Comparison of ENCODE assay signal across 11 cellular contexts in genomic region chr11:58429273-58429672, GRCh38. TPM values are rescaled to one million over a fixed set of nuclear protein-coding genes. Genes with fewer than 3 reads are reported as not detected.
"Had no signal": no experiment of that assay in that cellular context is flagged by ENCODE, and none has a peak within 500 bp of the region (broad histone marks: within the 10 kb centered on the region; RNA-seq: fewer than 3 reads in every experiment).

No MANE protein-coding gene starts in this region.

- H3K4me3 ChIP-seq: GM23248, HAP-1 had no signal

- H3K36me3 ChIP-seq: HAP-1 had no signal

- DNase-seq: GM23248, GOT3, H7, HFFc6, KG1 had no signal

- H2AFZ ChIP-seq: GM23248 had no signal

- H3K9me3 ChIP-seq: HAP-1 had no signal

- ATAC-seq: HCT116 had no signal

- H3K9ac ChIP-seq: GM23248 had no signal

- H3K27ac ChIP-seq: GM23248, HL-60 had no signal

- H3K4me1 ChIP-seq: HAP-1 had no signal

RNA-seq across cellular contexts. Expression of gene OR5B2, which starts 1.4 kb away (rescaled TPM):
- total RNA-seq: GM23248, H4, H7, HFFc6, HT1080 had no signal
- polyA plus RNA-seq: GM23248, IgD-negative memory B cell had no signal

RNA-seq across cellular contexts. Expression of gene OR5B12, which starts 12.8 kb away (rescaled TPM):
- total RNA-seq: GM23248, H4, H7, HFFc6, HT1080 had no signal
- polyA plus RNA-seq: GM23248, IgD-negative memory B cell had no signal

RNA-seq across cellular contexts. Expression of gene OR5B3, which starts 22.6 kb away (rescaled TPM):
- total RNA-seq: GM23248, H4, H7, HFFc6, HT1080 had no signal
- polyA plus RNA-seq: GM23248, IgD-negative memory B cell had no signal
